In genomic region chr3:46987485-46988401, GRCh38 we compare ENCODE assay signal across 9 cellular contexts. TPM values are rescaled to one million over a fixed set of nuclear protein-coding genes. Genes with fewer than 3 reads are reported as not detected.
DNase-seq lines count a peak whose midpoint lies in the region; ATAC-seq and TF ChIP-seq lines count a peak whose summit lies in the region.
"Had no signal": no experiment of that assay in that cellular context is flagged by ENCODE, and none has a peak within 500 bp of the region (broad histone marks: within the 10 kb centered on the region; RNA-seq: fewer than 3 reads in every experiment).

No MANE protein-coding gene starts in this region.

- TF ChIP-seq CTCF in SU-DHL-6 (IDR thresholded peaks at IDR 0.05; ENCODE audit: insufficient read depth, low read length, poor library complexity, severe bottlenecking) (no peak), lower lobe of right lung (IDR thresholded peaks at IDR 0.05) (no peak), nephron progenitor cell (IDR thresholded peaks at IDR 0.05) (no peak)

- no peaks in the 10 kb centered on the region for H3K9me2 ChIP-seq in SU-DHL-6 (replicated peaks; ENCODE audit: insufficient read depth, low read length)

- H3K9me3 Mint-ChIP-seq in activated naive CD4-positive, alpha-beta T cell treated with anti-CD3 and anti-CD28 coated beads, Interleukin-2, amount 50 U/mL, for 24 hours, result no peaks in the 10 kb centered on the region
- H3K9me3 Mint-ChIP-seq in stimulated activated memory B cell treated with anti-CD40 and anti-IgM and Interleukin-4, amounts not matched to agents 10 μg/mL and 1 μg/mL and 100 μg/mL, for 72 hours, result no peaks in the 10 kb centered on the region
- no peaks in the 10 kb centered on the region for H3K9me3 Mint-ChIP-seq in nephron progenitor cell

- peak overlapping the region; percentile 64 for H3K4me3 Mint-ChIP-seq in activated naive CD4-positive, alpha-beta T cell treated with anti-CD3 and anti-CD28 coated beads, Interleukin-2, amount 50 U/mL, for 24 hours
- peak overlapping the region; percentile 68 for H3K4me3 Mint-ChIP-seq in stimulated activated memory B cell treated with anti-CD40 and anti-IgM and Interleukin-4, amounts not matched to agents 10 μg/mL and 1 μg/mL and 100 μg/mL, for 72 hours
- no peak overlapping the region for H3K4me3 Mint-ChIP-seq in nephron progenitor cell

- H3K27me3 ChIP-seq in SU-DHL-6 (ENCODE audit: low read length) (no peaks in the 10 kb centered on the region), lower lobe of right lung (ENCODE audit: low read depth) (no peaks in the 10 kb centered on the region)
- H3K27me3 ChIP-seq: adrenal gland had no signal

- H2AFZ ChIP-seq in SU-DHL-6 (ENCODE audit: low read depth, low read length, severe bottlenecking), result peak overlapping the region; percentile 44

- H3K4me1 ChIP-seq in lower lobe of right lung, result peaks cover 61% of the 10 kb centered on the region

- DNase-seq in lower lobe of right lung (peak; percentile 87), nephron progenitor cell (no peak)

- H4K20me1 ChIP-seq in SU-DHL-6 (ENCODE audit: low read depth, low read length), result no peaks in the 10 kb centered on the region

- H3K4me3 ChIP-seq in SU-DHL-6 (ENCODE audit: insufficient read depth, low read length, poor library complexity, severe bottlenecking), result no peak overlapping the region
- peak overlapping the region; percentile 40 for H3K4me3 ChIP-seq in lower lobe of right lung
- H3K4me3 ChIP-seq: adrenal gland had no signal

- H3K27ac Mint-ChIP-seq in activated naive CD4-positive, alpha-beta T cell treated with anti-CD3 and anti-CD28 coated beads, Interleukin-2, amount 50 U/mL, for 24 hours, result peak overlapping the region; percentile 81
- peak overlapping the region; percentile 91 for H3K27ac Mint-ChIP-seq in stimulated activated memory B cell treated with anti-CD40 and anti-IgM and Interleukin-4, amounts not matched to agents 10 μg/mL and 1 μg/mL and 100 μg/mL, for 72 hours
- no peak overlapping the region for H3K27ac Mint-ChIP-seq in nephron progenitor cell

- ATAC-seq in HG03135 (IDR thresholded peaks at IDR 0.05; ENCODE audit: unreplicated experiment) (peak; percentile 68), lower lobe of right lung (peak; percentile 82 to 91), HG03469 (IDR thresholded peaks at IDR 0.05; ENCODE audit: unreplicated experiment) (no peak)
- peak; percentile 90 for ATAC-seq in stimulated activated memory B cell treated with anti-CD40 and anti-IgM and Interleukin-4, amounts not matched to agents 10 μg/mL and 1 μg/mL and 100 μg/mL, for 72 hours

- in situ Hi-C loops in GM18951 (cut with MboI; ENCODE audit: low sequenced_read_pairs, unreplicated experiment), result no loop called here

- intact Hi-C loops in lower lobe of right lung (cut with DNase I), result no loop called here

- H3K27ac ChIP-seq in SU-DHL-6 (ENCODE audit: low read depth, low read length) (peak overlapping the region; percentile 63), lower lobe of right lung (peak overlapping the region; percentile 66)

- H3K27me3 Mint-ChIP-seq in activated naive CD4-positive, alpha-beta T cell treated with anti-CD3 and anti-CD28 coated beads, Interleukin-2, amount 50 U/mL, for 24 hours, result no peaks in the 10 kb centered on the region
- H3K27me3 Mint-ChIP-seq in stimulated activated memory B cell treated with anti-CD40 and anti-IgM and Interleukin-4, amounts not matched to agents 10 μg/mL and 1 μg/mL and 100 μg/mL, for 72 hours, result no peaks in the 10 kb centered on the region
- H3K27me3 Mint-ChIP-seq in nephron progenitor cell (ENCODE audit: low read depth, poor library complexity), result peaks cover 4% of the 10 kb centered on the region

- H3K79me2 ChIP-seq in SU-DHL-6 (ENCODE audit: insufficient read depth, low read length), result 0 out of 2 replicates have a peak, but pooled peaks cover 6% of the 10 kb centered on the region

- H3K36me3 ChIP-seq in SU-DHL-6 (ENCODE audit: low read length) (no peaks in the 10 kb centered on the region), lower lobe of right lung (peaks cover 30% of the 10 kb centered on the region)
- H3K36me3 ChIP-seq: adrenal gland had no signal

- peaks cover 74% of the 10 kb centered on the region for H3K4me1 Mint-ChIP-seq in activated naive CD4-positive, alpha-beta T cell treated with anti-CD3 and anti-CD28 coated beads, Interleukin-2, amount 50 U/mL, for 24 hours
- H3K4me1 Mint-ChIP-seq in stimulated activated memory B cell treated with anti-CD40 and anti-IgM and Interleukin-4, amounts not matched to agents 10 μg/mL and 1 μg/mL and 100 μg/mL, for 72 hours, result peaks cover 92% of the 10 kb centered on the region
- H3K4me1 Mint-ChIP-seq in nephron progenitor cell, result peaks cover 35% of the 10 kb centered on the region

- H3K9ac ChIP-seq in SU-DHL-6 (ENCODE audit: low read length), result peak overlapping the region; percentile 11; the same call in 1 of the 2 replicates

- no peaks in the 10 kb centered on the region for H3F3A ChIP-seq in SU-DHL-6 (ENCODE audit: insufficient read depth)

- H3K4me2 ChIP-seq in SU-DHL-6 (ENCODE audit: low read depth, low read length, poor library complexity, severe bottlenecking), result peak overlapping the region; percentile 35

- H3K36me3 Mint-ChIP-seq in activated naive CD4-positive, alpha-beta T cell treated with anti-CD3 and anti-CD28 coated beads, Interleukin-2, amount 50 U/mL, for 24 hours, result peaks cover 4% of the 10 kb centered on the region
- H3K36me3 Mint-ChIP-seq in stimulated activated memory B cell treated with anti-CD40 and anti-IgM and Interleukin-4, amounts not matched to agents 10 μg/mL and 1 μg/mL and 100 μg/mL, for 72 hours, result peaks cover 33% of the 10 kb centered on the region
- no peaks in the 10 kb centered on the region for H3K36me3 Mint-ChIP-seq in nephron progenitor cell (ENCODE audit: low read depth)

- H3K9me3 ChIP-seq in SU-DHL-6 (ENCODE audit: insufficient read depth, low read length) (no peaks in the 10 kb centered on the region), lower lobe of right lung (no peaks in the 10 kb centered on the region)
- H3K9me3 ChIP-seq: adrenal gland had no signal

- TF ChIP-seq POLR2A in GM18951 (IDR thresholded peaks at IDR 0.05; ENCODE audit: extremely low read depth, insufficient read depth, insufficient read length), result peak; percentile 53

RNA-seq across cellular contexts. Expression of gene NBEAL2, which starts 8.3 kb away (rescaled TPM):
- 97.0 TPM for total RNA-seq in lower lobe of right lung

RNA-seq across cellular contexts. Expression of gene CCDC12, which starts 11.2 kb away (rescaled TPM):
- 42.9 TPM for total RNA-seq in lower lobe of right lung
